12 cellular contexts compared by ENCODE assay signal in the genomic region with DNA sequence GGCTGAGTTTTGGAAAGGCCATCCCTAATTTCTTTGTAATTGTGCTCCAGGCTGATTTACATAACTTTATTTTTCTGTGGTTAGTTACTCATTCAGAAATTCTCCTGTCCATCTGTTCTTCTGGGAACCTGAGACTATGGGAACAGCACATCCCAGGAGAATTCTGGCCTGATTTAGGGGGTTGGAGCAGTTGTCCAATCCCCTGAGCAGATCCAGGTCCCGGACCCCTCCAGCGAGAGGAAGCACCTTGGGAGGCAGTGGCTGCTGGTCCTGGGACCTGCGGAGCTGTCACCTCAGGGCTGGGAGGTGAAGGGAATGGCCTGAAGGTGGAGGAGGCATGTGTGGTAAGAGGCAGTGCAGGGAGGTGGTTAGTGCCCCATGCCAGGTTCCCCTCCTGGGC. TPM values are rescaled to one million over a fixed set of nuclear protein-coding genes. Genes with fewer than 3 reads are reported as not detected.
DNase-seq lines count a peak whose midpoint lies in the region; ATAC-seq and TF ChIP-seq lines count a peak whose summit lies in the region.
"Had no signal": no experiment of that assay in that cellular context is flagged by ENCODE, and none has a peak within 500 bp of the region (broad histone marks: within the 10 kb centered on the region; RNA-seq: fewer than 3 reads in every experiment).

No MANE protein-coding gene starts in this region.

- no peak for ATAC-seq in GM19324 (IDR thresholded peaks at IDR 0.05; ENCODE audit: low FRiP score, unreplicated experiment)

- TF ChIP-seq CTCF in AG04449 (IDR thresholded peaks at IDR 0.05; ENCODE audit: insufficient read depth, low read length, missing control alignments): no peak
- no peak for TF ChIP-seq CTCF in tibial artery (IDR thresholded peaks at IDR 0.05)
- TF ChIP-seq CTCF in Calu3 (IDR thresholded peaks at IDR 0.05; ENCODE audit: unreplicated experiment): no peak

- H2AK5ac ChIP-seq in mesenchymal stem cell (ENCODE audit: low read length, severe bottlenecking): peak overlapping the region; percentile 18

- no peaks in the 10 kb centered on the region for H3K9me3 Mint-ChIP-seq in immature natural killer cell
- no peaks in the 10 kb centered on the region for H3K9me3 Mint-ChIP-seq in Calu3 (ENCODE audit: low read depth, unreplicated experiment)

- H3K79me1 ChIP-seq in mesenchymal stem cell (replicated peaks; ENCODE audit: low read length, poor library complexity, severe bottlenecking): peaks cover 21% of the 10 kb centered on the region

- no peaks in the 10 kb centered on the region for H3K36me3 ChIP-seq in mesenchymal stem cell (ENCODE audit: control insufficient read depth in 1 of 2, insufficient read depth in 2 of 2, low read depth in 1 of 2, low read length in 2 of 2)
- peaks cover 0 to 3% (median 0%) of the 10 kb centered on the region in 3 donors for H3K36me3 ChIP-seq in tibial artery

- H4K8ac ChIP-seq in mesenchymal stem cell (ENCODE audit: low read length): peak overlapping the region; percentile 90

- H3K27ac ChIP-seq in mesenchymal stem cell (ENCODE audit: low read length, poor library complexity, severe bottlenecking) (peak overlapping the region; percentile 87), tibial artery (peak overlapping the region in 1 of 2 donors; percentile 21)
- H3K27ac ChIP-seq: C4-2B had no signal

- 63% methylated on average over 3 of the region's 3 CpGs for WGBS in mesenchymal stem cell

- BruUV-seq in Calu3 (replicated peaks; lab: Mats Ljungman, UMichigan): no TSS peak

- H3K27ac Mint-ChIP-seq in immature natural killer cell (no peak overlapping the region), Calu3 (ENCODE audit: unreplicated experiment) (no peak overlapping the region)

- peak overlapping the region in 1 of 2 experiments; percentile 57 for H3K14ac ChIP-seq in mesenchymal stem cell (ENCODE audit: low read length in 2 of 2)

- H3K4ac ChIP-seq in mesenchymal stem cell (ENCODE audit: low read depth in 1 of 2, low read length in 2 of 2): peak overlapping the region in 1 of 2 experiments; percentile 15

- peaks cover 5 to 17% (median 5%) of the 10 kb centered on the region in 3 donors for H3K27me3 Mint-ChIP-seq in immature natural killer cell (ENCODE audit: low read depth in 3 of 3)
- no peaks in the 10 kb centered on the region for H3K27me3 Mint-ChIP-seq in Calu3 (ENCODE audit: unreplicated experiment)

- H3K18ac ChIP-seq in mesenchymal stem cell (ENCODE audit: low read depth in 1 of 2, low read length in 2 of 2): no peak overlapping the region

- peak overlapping the region; percentile 27 for H2BK120ac ChIP-seq in mesenchymal stem cell (ENCODE audit: low read depth, low read length)

- no peak overlapping the region for H3K4me3 Mint-ChIP-seq in immature natural killer cell
- no peak overlapping the region for H3K4me3 Mint-ChIP-seq in Calu3 (ENCODE audit: low read depth, unreplicated experiment)

- H3K4me1 Mint-ChIP-seq in immature natural killer cell (peaks cover 0 to 5% of the 10 kb centered on the region in 2 donors), Calu3 (ENCODE audit: low read depth, unreplicated experiment) (no peaks in the 10 kb centered on the region)

- H2BK12ac ChIP-seq in mesenchymal stem cell (ENCODE audit: low read length in 2 of 2): no peak overlapping the region

- H3K9me3 ChIP-seq in mesenchymal stem cell (ENCODE audit: control insufficient read depth, low read length) (no peaks in the 10 kb centered on the region), tibial artery (no peaks in the 10 kb centered on the region)

- CTCF ChIA-PET in AG04449 (lab: Yijun Ruan, JAX) (interaction anchor here (1.1 to 4.9 kb wide), 9 partner anchors 16 to 182 kb away, joined by 3 to 26 read pairs (median 5); no protein-coding TSS in a partner anchor), Calu3 (lab: Charles Lee) (interaction anchor here (0.6 kb wide), 1 partner anchor 156 kb away, joined by 3 read pairs; no protein-coding TSS in a partner anchor)

- H3K23ac ChIP-seq in mesenchymal stem cell (ENCODE audit: low read length in 2 of 2): no peak overlapping the region

- no peak overlapping the region for H2BK5ac ChIP-seq in mesenchymal stem cell (ENCODE audit: low read depth, low read length, poor library complexity, severe bottlenecking)

- H3K27me3 ChIP-seq in mesenchymal stem cell (ENCODE audit: control insufficient read depth in 1 of 2, insufficient read depth in 1 of 2, low read length in 2 of 2) (peaks cover 0 to 3% of the 10 kb centered on the region in 2 experiments), tibial artery (no peaks in the 10 kb centered on the region)

- H3K4me1 ChIP-seq in mesenchymal stem cell (ENCODE audit: control insufficient read depth, insufficient read depth, low read depth, low read length) (peaks cover 37% of the 10 kb centered on the region), tibial artery (peaks cover 0 to 39% (median 29%) of the 10 kb centered on the region in 4 donors)

- H4K91ac ChIP-seq in mesenchymal stem cell (ENCODE audit: low read length): no peak overlapping the region

- peak overlapping the region; percentile 27 for H3K4me3 ChIP-seq in AG04449 (ENCODE audit: low read depth, low read length)
- no peak overlapping the region for H3K4me3 ChIP-seq in mesenchymal stem cell (ENCODE audit: insufficient read depth in 1 of 2, low read depth in 1 of 2, low read length in 2 of 2)
- no peak overlapping the region for H3K4me3 ChIP-seq in tibial artery

- H2BK15ac ChIP-seq in mesenchymal stem cell (ENCODE audit: low read depth, poor library complexity, severe bottlenecking): no peak overlapping the region

- POLR2A ChIA-PET in AG04449 (lab: Yijun Ruan, JAX): interaction anchor here (0.7 kb wide), 1 partner anchor 11 kb away, joined by 3 read pairs; no protein-coding TSS in a partner anchor

- H3K9ac ChIP-seq in mesenchymal stem cell (ENCODE audit: low read length): no peak overlapping the region

- H3K4me2 ChIP-seq in mesenchymal stem cell (ENCODE audit: low read length, poor library complexity, severe bottlenecking): peak overlapping the region; percentile 62

- no peaks in the 10 kb centered on the region for H3K36me3 Mint-ChIP-seq in immature natural killer cell
- H3K36me3 Mint-ChIP-seq in Calu3 (ENCODE audit: insufficient read depth, unreplicated experiment): no peaks in the 10 kb centered on the region

- peak; percentile 70 for DNase-seq in AG04449 (ENCODE audit: low read depth, low spot score)
- DNase-seq in LHCN-M2 (ENCODE audit: low read depth): peak; percentile 98
- DNase-seq in dedifferentiated amniotic fluid mesenchymal stem cell (ENCODE audit: extremely low spot score): peak; percentile 70
- DNase-seq in mesenchymal stem cell: peak; percentile 82
- DNase-seq in tibial artery: no peak
- no peak for DNase-seq in immature natural killer cell
- no peak for DNase-seq in Calu3
- DNase-seq: NCI-H2029 treated with DMSO at 0.1 percent for 48 hours; stimulated activated CD4-positive, alpha-beta T cell treated with anti-CD3 and anti-CD28 coated beads, Interleukin-4, amount 100 ng/mL, for 1 hour; T-helper 1 cell had no signal

- intact Hi-C loops in tibial artery (cut with DNase I; ENCODE audit: low total_unique reads) (no loop called here), Calu3 (cut with micrococcal nuclease; ENCODE audit: unreplicated experiment) (no loop called here)

- no peak overlapping the region for H2AFZ ChIP-seq in mesenchymal stem cell (ENCODE audit: low read depth, low read length)

RNA-seq across cellular contexts. Expression of a gene that starts 40.4 kb away (rescaled TPM):
- total RNA-seq in LHCN-M2 (2014; rRNA removed): 19.9 and 28.7 TPM in 2 replicates
- polyA plus RNA-seq in LHCN-M2 (2012): 32.1 TPM
- polyA plus RNA-seq in mesenchymal stem cell (2013, experiment 1 of 2): 22.0 TPM
- 21.7 TPM for polyA plus RNA-seq in mesenchymal stem cell (2013, experiment 2 of 2)
- polyA plus RNA-seq in immature natural killer cell: under 1 TPM in 1 of 3 donors, not detected in 2; 0.44 TPM
- total RNA-seq in Calu3 (2022): 6.0 and 8.5 TPM in 2 replicates

Comparison
In these comparisons a context has a peak if more than half of its experiments do, and no peak if none do; other contexts are left out.
1. DNase-seq: peak in AG04449 (single experiment), LHCN-M2 (single experiment), dedifferentiated amniotic fluid mesenchymal stem cell (single experiment) and mesenchymal stem cell (single experiment); none in tibial artery (0 of 2), immature natural killer cell (0 of 3) and Calu3 (single experiment).